In the genomic region with DNA sequence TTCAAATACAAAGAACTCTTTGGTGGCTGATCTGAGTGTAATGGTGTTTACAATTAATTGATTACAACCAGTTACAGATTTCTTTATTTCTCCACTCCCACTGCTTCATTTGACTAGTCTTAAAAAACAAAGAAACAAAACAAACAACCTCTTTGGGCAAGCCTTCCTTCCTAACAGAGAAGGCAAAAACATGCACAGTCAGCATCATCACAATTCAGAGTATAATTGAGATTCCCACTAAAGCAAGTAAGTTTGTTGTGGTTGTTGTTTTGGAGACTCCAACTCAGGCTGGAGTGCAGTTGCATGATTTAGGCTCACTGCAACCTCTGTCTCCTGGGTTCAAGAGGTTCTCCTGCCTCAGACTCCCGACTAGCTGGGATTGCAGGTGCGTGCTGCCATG, we compare ENCODE assay signal across 4 cellular contexts.
TF ChIP-seq lines count a peak whose summit lies in the region.

No MANE protein-coding gene starts in this region.

TF ChIP-seq in HepG2, 621 proteins besides CTCF, POLR2A, EP300 and RAD21 (continues in another document):
- TF ChIP-seq ZSCAN29 (CRISPR knock-in tag; conservative IDR thresholded peaks at IDR 0.05) (no peak), ATF6 (CRISPR knock-in tag; conservative IDR thresholded peaks at IDR 0.05) (no peak), RELA (CRISPR knock-in tag; IDR thresholded peaks at IDR 0.05) (no peak), MAFF (IDR thresholded peaks at IDR 0.05; ENCODE audit: low read depth, low read length) (peak; percentile 84), MED13 (CRISPR knock-in tag; IDR thresholded peaks at IDR 0.05) (no peak), MAFK (conservative IDR thresholded peaks at IDR 0.05 in 1 of 2, IDR thresholded peaks at IDR 0.05 in 1 of 2; ENCODE audit: low read length in 2 of 2) (peak; percentile 92), HES4 (CRISPR knock-in tag; IDR thresholded peaks at IDR 0.05; ENCODE audit: borderline replicate concordance) (no peak), DNMT3B (CRISPR knock-in tag; conservative IDR thresholded peaks at IDR 0.05) (no peak), MLLT10 (CRISPR knock-in tag; IDR thresholded peaks at IDR 0.05) (no peak)
- TF ChIP-seq, protein P1, sequence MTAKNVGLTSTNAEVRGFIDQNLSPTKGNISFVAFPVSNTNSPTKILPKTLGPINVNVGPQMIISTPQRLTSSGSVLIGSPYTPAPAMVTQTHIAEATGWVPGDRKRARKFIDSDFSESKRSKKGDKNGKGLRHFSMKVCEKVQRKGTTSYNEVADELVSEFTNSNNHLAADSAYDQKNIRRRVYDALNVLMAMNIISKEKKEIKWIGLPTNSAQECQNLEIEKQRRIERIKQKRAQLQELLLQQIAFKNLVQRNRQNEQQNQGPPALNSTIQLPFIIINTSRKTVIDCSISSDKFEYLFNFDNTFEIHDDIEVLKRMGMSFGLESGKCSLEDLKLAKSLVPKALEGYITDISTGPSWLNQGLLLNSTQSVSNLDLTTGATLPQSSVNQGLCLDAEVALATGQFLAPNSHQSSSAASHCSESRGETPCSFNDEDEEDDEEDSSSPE (CRISPR knock-in tag; IDR thresholded peaks at IDR 0.05) = no peak

TF ChIP-seq in WTC11, 78 proteins besides CTCF, POLR2A, EP300 and RAD21:
- TF ChIP-seq MYBL2 (CRISPR knock-in tag; IDR thresholded peaks at IDR 0.05) (no peak), ZNF138 (CRISPR knock-in tag; conservative IDR thresholded peaks at IDR 0.05) (no peak), USF1 (CRISPR knock-in tag; IDR thresholded peaks at IDR 0.05) (no peak), ZNF396 (CRISPR knock-in tag; IDR thresholded peaks at IDR 0.05; ENCODE audit: borderline replicate concordance) (no peak), HMGA2 (CRISPR knock-in tag; IDR thresholded peaks at IDR 0.05) (no peak), JAZF1 (CRISPR knock-in tag; IDR thresholded peaks at IDR 0.05) (no peak), NR1H2 (CRISPR knock-in tag; IDR thresholded peaks at IDR 0.05) (no peak), CREB1 (CRISPR knock-in tag; IDR thresholded peaks at IDR 0.05) (no peak), NFATC4 (CRISPR knock-in tag; IDR thresholded peaks at IDR 0.05) (no peak), ZNF281 (CRISPR knock-in tag; IDR thresholded peaks at IDR 0.05) (no peak), ERG (CRISPR knock-in tag; IDR thresholded peaks at IDR 0.05) (no peak)
- TF ChIP-seq, protein P2, sequence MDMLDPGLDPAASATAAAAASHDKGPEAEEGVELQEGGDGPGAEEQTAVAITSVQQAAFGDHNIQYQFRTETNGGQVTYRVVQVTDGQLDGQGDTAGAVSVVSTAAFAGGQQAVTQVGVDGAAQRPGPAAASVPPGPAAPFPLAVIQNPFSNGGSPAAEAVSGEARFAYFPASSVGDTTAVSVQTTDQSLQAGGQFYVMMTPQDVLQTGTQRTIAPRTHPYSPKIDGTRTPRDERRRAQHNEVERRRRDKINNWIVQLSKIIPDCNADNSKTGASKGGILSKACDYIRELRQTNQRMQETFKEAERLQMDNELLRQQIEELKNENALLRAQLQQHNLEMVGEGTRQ (CRISPR knock-in tag; IDR thresholded peaks at IDR 0.05) = no peak

TF ChIP-seq in H1, 55 proteins besides CTCF, POLR2A, EP300 and RAD21:
- TF ChIP-seq JUND (IDR thresholded peaks at IDR 0.05; ENCODE audit: low read length) (no peak), MAFK (IDR thresholded peaks at IDR 0.05; ENCODE audit: low read depth, low read length) (peak; percentile 30; the same call in 1 of the 2 replicates)

TF ChIP-seq in HEK293T, 16 proteins besides CTCF, POLR2A, EP300 and RAD21:
- TF ChIP-seq TARDBP (IDR thresholded peaks at IDR 0.05) = no peak
- no peak for TF ChIP-seq FOXA1 (IDR thresholded peaks at IDR 0.05)
- TF ChIP-seq FOXK2 (IDR thresholded peaks at IDR 0.05) = no peak
- TF ChIP-seq SUZ12 (IDR thresholded peaks at IDR 0.05) = no peak
- TF ChIP-seq L3MBTL2 (conservative IDR thresholded peaks at IDR 0.05) = no peak
- no peak for TF ChIP-seq PKNOX1 (IDR thresholded peaks at IDR 0.05)
- no peak for TF ChIP-seq CTBP1 (IDR thresholded peaks at IDR 0.05; ENCODE audit: borderline replicate concordance)
- no peak for TF ChIP-seq ELF4 (IDR thresholded peaks at IDR 0.05)
- TF ChIP-seq BHLHE40 (IDR thresholded peaks at IDR 0.05; ENCODE audit: borderline replicate concordance) = no peak
- no peak for TF ChIP-seq FOXM1 (IDR thresholded peaks at IDR 0.05; ENCODE audit: borderline replicate concordance)
- no peak for TF ChIP-seq LEF1 (IDR thresholded peaks at IDR 0.05; ENCODE audit: borderline replicate concordance)
- TF ChIP-seq NFRKB (IDR thresholded peaks at IDR 0.05) = no peak
- TF ChIP-seq ARNT (IDR thresholded peaks at IDR 0.05) = no peak
- TF ChIP-seq SP1 (IDR thresholded peaks at IDR 0.05) = no peak
